ENCODE assay signal across 1 cellular context in genomic region chr16:46649571-46649970, GRCh38.
TF ChIP-seq lines count a peak whose summit lies in the region.

No MANE protein-coding gene starts in this region.

TF ChIP-seq in K562, 482 proteins besides CTCF, POLR2A, EP300 and RAD21 (continued from another document):
- TF ChIP-seq THRB (CRISPR knock-in tag; conservative IDR thresholded peaks at IDR 0.05) (no peak), EHMT2 (IDR thresholded peaks at IDR 0.05) (no peak), ETS1 (conservative IDR thresholded peaks at IDR 0.05; ENCODE audit: control insufficient read depth, low read depth, low read length) (no peak), TFAM (CRISPR knock-in tag; conservative IDR thresholded peaks at IDR 0.05) (no peak), RBM15 (IDR thresholded peaks at IDR 0.05; ENCODE audit: insufficient read depth, low read length) (no peak), SRSF9 (IDR thresholded peaks at IDR 0.05; ENCODE audit: borderline replicate concordance, low read depth, low read length) (no peak), IRF2 (CRISPR knock-in tag; IDR thresholded peaks at IDR 0.05) (no peak), RREB1 (CRISPR knock-in tag; IDR thresholded peaks at IDR 0.05) (no peak), MYC (IDR thresholded peaks at IDR 0.05; ENCODE audit: low read depth, low read length) (peak; percentile 23; the same call in 1 of the 2 replicates), MYC (CRISPR knock-in tag; IDR thresholded peaks at IDR 0.05; ENCODE audit: borderline replicate concordance, low read depth) (0 out of 2 replicates have a peak, but pooled peaks have one; percentile 16), MEIS2 (IDR thresholded peaks at IDR 0.05; ENCODE audit: partially characterized antibody) (no peak), ZBTB17 (CRISPR knock-in tag; IDR thresholded peaks at IDR 0.05) (no peak), BHLHE40 (IDR thresholded peaks at IDR 0.05; ENCODE audit: low read length) (peak; percentile 83), THAP12 (CRISPR knock-in tag; IDR thresholded peaks at IDR 0.05) (no peak), DIDO1 (tag; IDR thresholded peaks at IDR 0.05; ENCODE audit: low read depth) (no peak), ZKSCAN8 (CRISPR knock-in tag; IDR thresholded peaks at IDR 0.05) (no peak), HDAC6 (IDR thresholded peaks at IDR 0.05; ENCODE audit: low read depth, low read length) (no peak), SAFB (IDR thresholded peaks at IDR 0.05; ENCODE audit: borderline replicate concordance, low read depth, low read length) (no peak), HDAC1 (IDR thresholded peaks at IDR 0.05) (no peak), PHTF2 (CRISPR knock-in tag; IDR thresholded peaks at IDR 0.05) (no peak), ZBTB8A (IDR thresholded peaks at IDR 0.05; ENCODE audit: partially characterized antibody) (no peak), MTA3 (IDR thresholded peaks at IDR 0.05; ENCODE audit: borderline replicate concordance) (peak; percentile 35; the same call in 1 of the 2 replicates), EZH2 (IDR thresholded peaks at IDR 0.05; ENCODE audit: borderline replicate concordance, low read depth, low read length) (no peak), PKNOX1 (IDR thresholded peaks at IDR 0.05) (no peak), ELF4 (CRISPR knock-in tag; IDR thresholded peaks at IDR 0.05) (no peak), CC2D1A (IDR thresholded peaks at IDR 0.05) (no peak), JUND (IDR thresholded peaks at IDR 0.05; ENCODE audit: borderline replicate concordance, low read depth, low read length) (peak; percentile 20; the same call in 1 of the 2 replicates), JUND (tag; IDR thresholded peaks at IDR 0.05; ENCODE audit: borderline replicate concordance, low read depth, low read length) (0 out of 3 replicates have a peak, but pooled peaks have one; percentile 39), GATAD2A (IDR thresholded peaks at IDR 0.05) (no peak), TCF7 (IDR thresholded peaks at IDR 0.05; ENCODE audit: borderline replicate concordance) (no peak), GTF2F1 (IDR thresholded peaks at IDR 0.05; ENCODE audit: low read depth, low read length) (no peak), ZNF175 (CRISPR knock-in tag; IDR thresholded peaks at IDR 0.05; ENCODE audit: low read depth) (no peak), ZBTB43 (CRISPR knock-in tag; IDR thresholded peaks at IDR 0.05) (no peak), ZNF253 (CRISPR knock-in tag; conservative IDR thresholded peaks at IDR 0.05) (no peak), MAX (CRISPR knock-in tag; IDR thresholded peaks at IDR 0.05) (peak; percentile 36; the same call in 1 of the 2 replicates), ATF1 (CRISPR knock-in tag; IDR thresholded peaks at IDR 0.05) (no peak), ATF1 (tag; IDR thresholded peaks at IDR 0.05) (peak; percentile 83), FUS (optimal IDR thresholded peaks at IDR 0.05; ENCODE audit: low read depth, low read length) (no peak), ZBTB26 (CRISPR knock-in tag; IDR thresholded peaks at IDR 0.05) (no peak), EP400 (IDR thresholded peaks at IDR 0.05) (0 out of 2 replicates have a peak, but pooled peaks have one; percentile 9), SMAD3 (CRISPR knock-in tag; conservative IDR thresholded peaks at IDR 0.05) (no peak), USF2 (CRISPR knock-in tag; IDR thresholded peaks at IDR 0.05) (peak; percentile 62), MITF (IDR thresholded peaks at IDR 0.05) (0 out of 2 replicates have a peak, but pooled peaks have one; percentile 30), ZNF316 (IDR thresholded peaks at IDR 0.05) (peak; percentile 56), NCOR1 (IDR thresholded peaks at IDR 0.05) (no peak), ETV6 (IDR thresholded peaks at IDR 0.05; ENCODE audit: borderline replicate concordance in 1 of 2, low read depth in 2 of 2, low read length in 1 of 2) (no peak), ETV6 (CRISPR knock-in tag; IDR thresholded peaks at IDR 0.05; ENCODE audit: borderline replicate concordance) (no peak), HEY1 (CRISPR knock-in tag; IDR thresholded peaks at IDR 0.05; ENCODE audit: borderline replicate concordance) (no peak), POLR3G (IDR thresholded peaks at IDR 0.05; ENCODE audit: extremely low read depth, insufficient read length, insufficient replicate concordance) (no peak), MAFK (IDR thresholded peaks at IDR 0.05; ENCODE audit: low read length) (no peak)
